In the genomic region with DNA sequence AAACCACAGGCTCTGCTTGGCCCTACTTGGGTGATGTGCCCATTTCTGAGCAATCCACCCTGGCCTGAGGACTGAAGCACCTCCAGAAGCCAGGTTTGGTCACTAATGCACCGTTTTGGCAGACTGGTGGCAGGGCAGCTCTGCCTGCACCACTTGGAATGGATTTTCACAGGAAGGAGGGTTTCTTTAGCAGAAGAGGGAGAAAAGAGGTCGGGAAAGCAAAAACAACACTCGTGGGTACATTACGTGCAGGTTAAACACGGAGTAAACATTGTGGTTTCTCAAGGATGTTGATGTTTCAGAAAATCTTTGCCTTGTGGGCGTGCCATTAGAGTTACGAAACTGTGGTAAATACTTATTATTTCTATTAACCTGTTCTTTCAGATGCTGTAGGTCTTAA, we compare ENCODE assay signal across 23 cellular contexts.
DNase-seq lines count a peak whose midpoint lies in the region; ATAC-seq lines count a peak whose summit lies in the region.
"Had no signal": no experiment of that assay in that cellular context is flagged by ENCODE, and none has a peak within 500 bp of the region (broad histone marks: within the 10 kb centered on the region; RNA-seq: fewer than 3 reads in every experiment).

No MANE protein-coding gene starts in this region.

- no peak overlapping the region for H3K9ac ChIP-seq in mesenchymal stem cell (ENCODE audit: low read length)

- H3K36me3 ChIP-seq in esophagus (ENCODE audit: control insufficient read depth in 2 of 2, insufficient read depth in 2 of 2, low read length in 1 of 2): no peaks in the 10 kb centered on the region
- no peaks in the 10 kb centered on the region for H3K36me3 ChIP-seq in mesenchymal stem cell (ENCODE audit: control insufficient read depth in 1 of 2, insufficient read depth in 2 of 2, low read depth in 1 of 2, low read length in 2 of 2)

- H3K27me3 ChIP-seq in esophagus (ENCODE audit: control insufficient read depth in 1 of 2, insufficient read depth in 2 of 2, low read length in 2 of 2) (peaks cover 0 to 2% of the 10 kb centered on the region in 2 donors), mesenchymal stem cell (ENCODE audit: control insufficient read depth in 1 of 2, insufficient read depth in 1 of 2, low read length in 2 of 2) (peaks cover 3 to 29% of the 10 kb centered on the region in 2 experiments)

- no peak overlapping the region for H3K4me3 ChIP-seq in esophagus (ENCODE audit: low read depth in 1 of 2, low read length in 2 of 2)
- no peak overlapping the region for H3K4me3 ChIP-seq in mesenchymal stem cell (ENCODE audit: insufficient read depth in 1 of 2, low read depth in 1 of 2, low read length in 2 of 2)

- H4K91ac ChIP-seq in mesenchymal stem cell (ENCODE audit: low read length): no peak overlapping the region

- no peak overlapping the region for H3K14ac ChIP-seq in mesenchymal stem cell (ENCODE audit: low read length in 2 of 2)

- ATAC-seq in GM21423 (IDR thresholded peaks at IDR 0.05; ENCODE audit: unreplicated experiment): no peak
- no peak for ATAC-seq in HG03521 (IDR thresholded peaks at IDR 0.05; ENCODE audit: unreplicated experiment)
- ATAC-seq: HCT116, PC-3 had no signal

- H2AK5ac ChIP-seq in mesenchymal stem cell (ENCODE audit: low read length, severe bottlenecking): no peak overlapping the region

- WGBS in esophagus, 2 donors: 39 to 44% methylated on average over 7 of the region's 7 CpGs
- WGBS in mesenchymal stem cell: 28% methylated on average over 5 of the region's 7 CpGs

- no peak overlapping the region for H2BK5ac ChIP-seq in mesenchymal stem cell (ENCODE audit: low read depth, low read length, poor library complexity, severe bottlenecking)

- no peak overlapping the region for H3K4me2 ChIP-seq in mesenchymal stem cell (ENCODE audit: low read length, poor library complexity, severe bottlenecking)

- no peak overlapping the region for H3K18ac ChIP-seq in mesenchymal stem cell (ENCODE audit: low read depth in 1 of 2, low read length in 2 of 2)

- no peak overlapping the region for H3K23ac ChIP-seq in mesenchymal stem cell (ENCODE audit: low read length in 2 of 2)

- H3K27ac ChIP-seq in esophagus (ENCODE audit: low read depth in 2 of 2, low read length in 1 of 2) (peak overlapping the region; percentile 13 to 26), mesenchymal stem cell (ENCODE audit: low read length, poor library complexity, severe bottlenecking) (no peak overlapping the region)

- DNase-seq in NK-92 treated with Interleukin-12 subunit alpha and Interleukin-12 subunit beta, amount 100 ng/mL, for 24 hours (lab: John Stamatoyannopoulos, UW): peak; percentile 3
- no peak for DNase-seq in NK-92 (lab: John Stamatoyannopoulos, UW; ENCODE audit: unreplicated experiment)
- peak; percentile 20 for DNase-seq in mesenchymal stem cell
- no peak for DNase-seq in NCI-H69 (lab: John Stamatoyannopoulos, UW)
- DNase-seq: 8988T; AML-193; C1 segment of cervical spinal cord; CD8-positive, alpha-beta memory T cell; EL; GF-D8; GOT3; MV-4-11; NCI-H1105 treated with DMSO at 0.1 percent for 48 hours; NCI-H2029 treated with DMSO at 0.1 percent for 48 hours; NCI-H226; NCI-H510A treated with DMSO at 0.1 percent for 48 hours; NCI-H82; PC-3; Right ventricle myocardium superior had no signal

- H3K4ac ChIP-seq in mesenchymal stem cell (ENCODE audit: low read depth in 1 of 2, low read length in 2 of 2): no peak overlapping the region

- no peak overlapping the region for H2BK12ac ChIP-seq in mesenchymal stem cell (ENCODE audit: low read length in 2 of 2)

- H2AFZ ChIP-seq in mesenchymal stem cell (ENCODE audit: low read depth, low read length): no peak overlapping the region

- H2BK15ac ChIP-seq in mesenchymal stem cell (ENCODE audit: low read depth, poor library complexity, severe bottlenecking): no peak overlapping the region

- no peak overlapping the region for H2BK120ac ChIP-seq in mesenchymal stem cell (ENCODE audit: low read depth, low read length)

- H4K8ac ChIP-seq in mesenchymal stem cell (ENCODE audit: low read length): no peak overlapping the region

- no peaks in the 10 kb centered on the region for H3K9me3 ChIP-seq in esophagus (ENCODE audit: control insufficient read depth in 2 of 2, insufficient read depth in 1 of 2, low read depth in 1 of 2, low read length in 1 of 2)
- no peaks in the 10 kb centered on the region for H3K9me3 ChIP-seq in mesenchymal stem cell (ENCODE audit: control insufficient read depth, low read length)

- H3K4me1 ChIP-seq in esophagus (ENCODE audit: control insufficient read depth in 2 of 2, insufficient read depth in 2 of 2, low read length in 1 of 2) (peaks cover 0 to 3% of the 10 kb centered on the region in 2 donors), mesenchymal stem cell (ENCODE audit: control insufficient read depth, insufficient read depth, low read depth, low read length) (no peaks in the 10 kb centered on the region)

- no peaks in the 10 kb centered on the region for H3K79me1 ChIP-seq in mesenchymal stem cell (replicated peaks; ENCODE audit: low read length, poor library complexity, severe bottlenecking)

Comparison
In these comparisons a context has a peak if more than half of its experiments do, and no peak if none do; other contexts are left out.
1. DNase-seq: peak in NK-92 treated with Interleukin-12 subunit alpha and Interleukin-12 subunit beta, amount 100 ng/mL, for 24 hours (single experiment) and mesenchymal stem cell (single experiment); none in NK-92 (single experiment) and NCI-H69 (single experiment).